7 cellular contexts compared by ENCODE assay signal in the genomic region with DNA sequence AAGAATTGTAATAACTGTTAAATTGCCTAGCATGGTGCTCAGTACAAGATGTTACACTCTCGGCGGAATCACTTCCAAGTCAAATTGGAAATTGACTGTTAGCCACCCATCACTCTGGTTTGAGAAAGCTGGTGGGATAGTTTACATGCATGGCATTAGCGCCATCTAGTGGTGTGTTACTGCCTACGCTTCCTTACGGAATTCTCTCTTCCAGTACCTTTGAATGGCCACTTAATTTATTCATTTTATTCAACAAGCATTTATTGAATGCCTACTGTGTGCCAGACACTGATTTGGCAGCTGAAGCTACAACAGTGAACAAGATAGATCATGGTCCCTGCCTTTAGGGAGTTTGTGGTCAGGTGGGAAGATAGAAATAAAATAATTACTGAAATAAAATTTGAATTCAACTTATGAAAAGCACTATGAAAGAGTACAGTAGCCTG. TPM values are rescaled to one million over a fixed set of nuclear protein-coding genes. Genes with fewer than 3 reads are reported as not detected.
A peak's percentile ranks its signal among the peaks of the same experiment; 100 is the strongest.
DNase-seq lines count a peak whose midpoint lies in the region; ATAC-seq and TF ChIP-seq lines count a peak whose summit lies in the region.

No MANE protein-coding gene starts in this region.

- no peak overlapping the region for H3K4me3 ChIP-seq in SK-N-MC

- no peak overlapping the region for H3K9ac ChIP-seq in SK-N-MC (ENCODE audit: insufficient read length)

- no peak overlapping the region for H3K27ac Mint-ChIP-seq in activated naive CD4-positive, alpha-beta T cell treated with anti-CD3 and anti-CD28 coated beads, Interleukin-2, amount 10 ng/mL, durations not matched to agents 7 days and 5 days

- H3K4me1 Mint-ChIP-seq in activated naive CD4-positive, alpha-beta T cell treated with anti-CD3 and anti-CD28 coated beads, Interleukin-2, amount 10 ng/mL, durations not matched to agents 7 days and 5 days, result no peaks in the 10 kb centered on the region

- H3K27me3 Mint-ChIP-seq in activated naive CD4-positive, alpha-beta T cell treated with anti-CD3 and anti-CD28 coated beads, Interleukin-2, amount 10 ng/mL, durations not matched to agents 7 days and 5 days, result peaks cover 15% of the 10 kb centered on the region

- no peaks in the 10 kb centered on the region for H3K36me3 ChIP-seq in SK-N-MC (ENCODE audit: insufficient read depth, low read length)

- TF ChIP-seq CTCF in GM13976 (IDR thresholded peaks at IDR 0.05; ENCODE audit: borderline replicate concordance, control extremely low read depth, extremely low read depth, insufficient read depth, missing control alignments), result peak; percentile 87

- H3K36me3 Mint-ChIP-seq in activated naive CD4-positive, alpha-beta T cell treated with anti-CD3 and anti-CD28 coated beads, Interleukin-2, amount 10 ng/mL, durations not matched to agents 7 days and 5 days, result no peaks in the 10 kb centered on the region

- no peak overlapping the region for H3K4me3 Mint-ChIP-seq in activated naive CD4-positive, alpha-beta T cell treated with anti-CD3 and anti-CD28 coated beads, Interleukin-2, amount 10 ng/mL, durations not matched to agents 7 days and 5 days

- H3K9me3 ChIP-seq in SK-N-MC (ENCODE audit: low read depth, low read length), result no peaks in the 10 kb centered on the region

- intact Hi-C loops in Right ventricle myocardium superior (cut with DNase I), result no loop called here

- in situ Hi-C loops in GM13976 (cut with MboI; ENCODE audit: low sequenced_read_pairs, unreplicated experiment), result no loop called here

- DNase-seq in GM13976 (ENCODE audit: low spot score), result peak; percentile 63
- peak; percentile 22 for DNase-seq in NCI-H1417 treated with DMSO at 0.1 percent for 48 hours (lab: John Stamatoyannopoulos, UW)
- peak; percentile 77 for DNase-seq in SK-N-MC (ENCODE audit: low read depth, low spot score)
- DNase-seq in activated naive CD4-positive, alpha-beta T cell treated with anti-CD3 and anti-CD28 coated beads, Interleukin-2, amount 10 ng/mL, durations not matched to agents 7 days and 5 days, result peak; percentile 78
- DNase-seq in Right ventricle myocardium superior, result no peak
- peak; percentile 57 for DNase-seq in pulmonary artery endothelial cell (ENCODE audit: low read depth, low spot score)

- ATAC-seq in Right ventricle myocardium superior (ENCODE audit: poor library complexity), result peak; percentile 84
- no peak for ATAC-seq in GM21526 (IDR thresholded peaks at IDR 0.05; ENCODE audit: low FRiP score, unreplicated experiment)

- no peaks in the 10 kb centered on the region for H3K9me3 Mint-ChIP-seq in activated naive CD4-positive, alpha-beta T cell treated with anti-CD3 and anti-CD28 coated beads, Interleukin-2, amount 10 ng/mL, durations not matched to agents 7 days and 5 days

- CTCF ChIA-PET in activated naive CD4-positive, alpha-beta T cell treated with anti-CD3 and anti-CD28 coated beads, Interleukin-2, amount 10 ng/mL, durations not matched to agents 7 days and 5 days (lab: Charles Lee), result interaction anchor here (0.7 to 2.3 kb wide), 22 partner anchors 10 to 672 kb away, joined by 3 to 10 read pairs (median 4); no protein-coding TSS in a partner anchor

- no peak overlapping the region for H3K27ac ChIP-seq in SK-N-MC

RNA-seq across cellular contexts. Expression of a gene that starts 33.6 kb away (rescaled TPM):
- 19.1 TPM for total RNA-seq in Right ventricle myocardium superior
- total RNA-seq in pulmonary artery endothelial cell, result 10.9 and 17.3 TPM in 2 replicates

RNA-seq across cellular contexts. Expression of a gene that starts 33.7 kb away (rescaled TPM):
- 8.9 TPM for total RNA-seq in Right ventricle myocardium superior
- 15.0 and 24.4 TPM in 2 replicates for total RNA-seq in pulmonary artery endothelial cell

RNA-seq across cellular contexts. Expression of a gene that starts 48.5 kb away (rescaled TPM):
- total RNA-seq in Right ventricle myocardium superior (16.5 TPM), pulmonary artery endothelial cell (13.3 and 17.3 TPM in 2 replicates)
